1 cellular context compared by ENCODE assay signal in the genomic region with DNA sequence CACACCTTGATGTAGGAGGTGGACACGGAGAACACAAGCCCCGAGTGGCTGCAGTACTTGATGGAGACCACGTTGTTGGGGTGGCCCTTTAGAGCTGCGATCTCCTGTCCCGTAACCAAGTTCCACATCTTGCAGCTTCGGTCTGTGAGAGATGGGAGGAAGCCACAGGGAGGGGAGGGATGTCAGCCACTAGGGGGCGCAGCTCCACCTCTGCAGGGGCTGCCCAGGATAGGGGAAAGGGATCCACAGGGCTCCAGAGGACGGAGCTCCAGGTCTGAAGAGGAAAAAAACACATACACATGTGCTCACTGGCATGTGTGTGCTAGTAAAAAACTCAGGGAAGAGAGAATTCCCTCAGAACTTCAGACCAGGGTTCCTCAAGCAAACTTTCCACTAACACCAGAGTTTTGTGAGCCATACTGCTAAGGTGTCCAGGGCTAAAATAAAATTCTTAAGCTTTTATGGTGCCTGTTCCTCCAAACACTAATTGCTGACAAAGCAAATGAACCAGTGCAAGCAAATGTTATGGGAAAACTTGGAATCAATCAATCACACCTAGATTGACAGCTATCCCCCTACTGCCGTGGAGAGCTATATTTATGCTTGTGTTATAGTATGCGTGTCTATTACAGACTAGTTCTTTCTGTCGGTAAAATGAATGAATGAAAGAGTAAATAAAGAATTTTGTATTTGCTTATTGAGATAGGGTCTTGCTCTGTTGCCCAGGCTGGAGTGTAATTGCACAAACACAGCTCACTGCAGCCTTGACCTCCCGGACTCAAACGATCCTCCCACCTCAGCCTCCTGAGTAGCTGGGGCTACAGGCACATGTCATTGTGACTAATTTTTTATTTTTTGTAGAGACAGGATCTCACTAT.
TF ChIP-seq lines count a peak whose summit lies in the region.

No MANE protein-coding gene starts in this region.

TF ChIP-seq in HEK293, 187 proteins besides CTCF, POLR2A, EP300 and RAD21 (continued from another document):
- TF ChIP-seq ZNF654 (tag by site-specific recombination; IDR thresholded peaks at IDR 0.05; ENCODE audit: low read depth) (peak; percentile 56), ZNF48 (tag by site-specific recombination; IDR thresholded peaks at IDR 0.05) (no peak), ZIC2 (tag by site-specific recombination; IDR thresholded peaks at IDR 0.05) (no peak), ZNF2 (tag by site-specific recombination; IDR thresholded peaks at IDR 0.05) (peak; percentile 65; the same call in 1 of the 2 replicates), ZBTB7A (tag by site-specific recombination; IDR thresholded peaks at IDR 0.05; ENCODE audit: low read depth) (no peak), ZNF223 (tag by site-specific recombination; IDR thresholded peaks at IDR 0.05) (no peak), ZNF174 (tag by site-specific recombination; IDR thresholded peaks at IDR 0.05) (no peak), ZNF140 (tag by site-specific recombination; IDR thresholded peaks at IDR 0.05) (0 out of 2 replicates have a peak, but pooled peaks have one; percentile 2), TRIM28 (IDR thresholded peaks at IDR 0.05; ENCODE audit: borderline replicate concordance, low read length) (peak; percentile 95; the same call in 1 of the 2 replicates), ZNF529 (tag by site-specific recombination; IDR thresholded peaks at IDR 0.05; ENCODE audit: insufficient replicate concordance) (no peak), ZNF473 (tag by site-specific recombination; IDR thresholded peaks at IDR 0.05) (no peak), KLF7 (tag by site-specific recombination; IDR thresholded peaks at IDR 0.05; ENCODE audit: borderline replicate concordance) (no peak), ZNF394 (tag by site-specific recombination; IDR thresholded peaks at IDR 0.05; ENCODE audit: borderline replicate concordance) (no peak), ZFP37 (tag by site-specific recombination; IDR thresholded peaks at IDR 0.05) (no peak), ZNF157 (tag by site-specific recombination; IDR thresholded peaks at IDR 0.05) (no peak), YY1 (tag by site-specific recombination; IDR thresholded peaks at IDR 0.05) (no peak), ZNF843 (tag by site-specific recombination; IDR thresholded peaks at IDR 0.05) (no peak)
- TF ChIP-seq, protein P1, sequence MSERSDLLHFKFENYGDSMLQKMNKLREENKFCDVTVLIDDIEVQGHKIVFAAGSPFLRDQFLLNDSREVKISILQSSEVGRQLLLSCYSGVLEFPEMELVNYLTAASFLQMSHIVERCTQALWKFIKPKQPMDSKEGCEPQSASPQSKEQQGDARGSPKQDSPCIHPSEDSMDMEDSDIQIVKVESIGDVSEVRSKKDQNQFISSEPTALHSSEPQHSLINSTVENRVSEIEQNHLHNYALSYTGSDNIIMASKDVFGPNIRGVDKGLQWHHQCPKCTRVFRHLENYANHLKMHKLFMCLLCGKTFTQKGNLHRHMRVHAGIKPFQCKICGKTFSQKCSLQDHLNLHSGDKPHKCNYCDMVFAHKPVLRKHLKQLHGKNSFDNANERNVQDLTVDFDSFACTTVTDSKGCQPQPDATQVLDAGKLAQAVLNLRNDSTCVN (tag by site-specific recombination; optimal IDR thresholded peaks at IDR 0.05) = no peak
- TF ChIP-seq, protein P2, sequence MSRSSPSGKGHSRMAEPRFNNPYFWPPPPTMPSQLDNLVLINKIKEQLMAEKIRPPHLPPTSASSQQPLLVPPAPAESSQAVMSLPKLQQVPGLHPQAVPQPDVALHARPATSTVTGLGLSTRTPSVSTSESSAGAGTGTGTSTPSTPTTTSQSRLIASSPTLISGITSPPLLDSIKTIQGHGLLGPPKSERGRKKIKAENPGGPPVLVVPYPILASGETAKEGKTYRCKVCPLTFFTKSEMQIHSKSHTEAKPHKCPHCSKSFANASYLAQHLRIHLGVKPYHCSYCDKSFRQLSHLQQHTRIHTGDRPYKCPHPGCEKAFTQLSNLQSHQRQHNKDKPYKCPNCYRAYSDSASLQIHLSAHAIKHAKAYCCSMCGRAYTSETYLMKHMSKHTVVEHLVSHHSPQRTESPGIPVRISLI (tag by site-specific recombination; IDR thresholded peaks at IDR 0.05) = no peak
- TF ChIP-seq, protein P3, sequence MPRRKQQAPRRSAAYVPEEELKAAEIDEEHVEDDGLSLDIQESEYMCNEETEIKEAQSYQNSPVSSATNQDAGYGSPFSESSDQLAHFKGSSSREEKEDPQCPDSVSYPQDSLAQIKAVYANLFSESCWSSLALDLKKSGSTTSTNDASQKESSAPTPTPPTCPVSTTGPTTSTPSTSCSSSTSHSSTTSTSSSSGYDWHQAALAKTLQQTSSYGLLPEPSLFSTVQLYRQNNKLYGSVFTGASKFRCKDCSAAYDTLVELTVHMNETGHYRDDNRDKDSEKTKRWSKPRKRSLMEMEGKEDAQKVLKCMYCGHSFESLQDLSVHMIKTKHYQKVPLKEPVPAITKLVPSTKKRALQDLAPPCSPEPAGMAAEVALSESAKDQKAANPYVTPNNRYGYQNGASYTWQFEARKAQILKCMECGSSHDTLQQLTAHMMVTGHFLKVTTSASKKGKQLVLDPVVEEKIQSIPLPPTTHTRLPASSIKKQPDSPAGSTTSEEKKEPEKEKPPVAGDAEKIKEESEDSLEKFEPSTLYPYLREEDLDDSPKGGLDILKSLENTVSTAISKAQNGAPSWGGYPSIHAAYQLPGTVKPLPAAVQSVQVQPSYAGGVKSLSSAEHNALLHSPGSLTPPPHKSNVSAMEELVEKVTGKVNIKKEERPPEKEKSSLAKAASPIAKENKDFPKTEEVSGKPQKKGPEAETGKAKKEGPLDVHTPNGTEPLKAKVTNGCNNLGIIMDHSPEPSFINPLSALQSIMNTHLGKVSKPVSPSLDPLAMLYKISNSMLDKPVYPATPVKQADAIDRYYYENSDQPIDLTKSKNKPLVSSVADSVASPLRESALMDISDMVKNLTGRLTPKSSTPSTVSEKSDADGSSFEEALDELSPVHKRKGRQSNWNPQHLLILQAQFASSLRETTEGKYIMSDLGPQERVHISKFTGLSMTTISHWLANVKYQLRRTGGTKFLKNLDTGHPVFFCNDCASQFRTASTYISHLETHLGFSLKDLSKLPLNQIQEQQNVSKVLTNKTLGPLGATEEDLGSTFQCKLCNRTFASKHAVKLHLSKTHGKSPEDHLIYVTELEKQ (tag by site-specific recombination; IDR thresholded peaks at IDR 0.05; ENCODE audit: borderline replicate concordance) = no peak
- TF ChIP-seq, protein P4, sequence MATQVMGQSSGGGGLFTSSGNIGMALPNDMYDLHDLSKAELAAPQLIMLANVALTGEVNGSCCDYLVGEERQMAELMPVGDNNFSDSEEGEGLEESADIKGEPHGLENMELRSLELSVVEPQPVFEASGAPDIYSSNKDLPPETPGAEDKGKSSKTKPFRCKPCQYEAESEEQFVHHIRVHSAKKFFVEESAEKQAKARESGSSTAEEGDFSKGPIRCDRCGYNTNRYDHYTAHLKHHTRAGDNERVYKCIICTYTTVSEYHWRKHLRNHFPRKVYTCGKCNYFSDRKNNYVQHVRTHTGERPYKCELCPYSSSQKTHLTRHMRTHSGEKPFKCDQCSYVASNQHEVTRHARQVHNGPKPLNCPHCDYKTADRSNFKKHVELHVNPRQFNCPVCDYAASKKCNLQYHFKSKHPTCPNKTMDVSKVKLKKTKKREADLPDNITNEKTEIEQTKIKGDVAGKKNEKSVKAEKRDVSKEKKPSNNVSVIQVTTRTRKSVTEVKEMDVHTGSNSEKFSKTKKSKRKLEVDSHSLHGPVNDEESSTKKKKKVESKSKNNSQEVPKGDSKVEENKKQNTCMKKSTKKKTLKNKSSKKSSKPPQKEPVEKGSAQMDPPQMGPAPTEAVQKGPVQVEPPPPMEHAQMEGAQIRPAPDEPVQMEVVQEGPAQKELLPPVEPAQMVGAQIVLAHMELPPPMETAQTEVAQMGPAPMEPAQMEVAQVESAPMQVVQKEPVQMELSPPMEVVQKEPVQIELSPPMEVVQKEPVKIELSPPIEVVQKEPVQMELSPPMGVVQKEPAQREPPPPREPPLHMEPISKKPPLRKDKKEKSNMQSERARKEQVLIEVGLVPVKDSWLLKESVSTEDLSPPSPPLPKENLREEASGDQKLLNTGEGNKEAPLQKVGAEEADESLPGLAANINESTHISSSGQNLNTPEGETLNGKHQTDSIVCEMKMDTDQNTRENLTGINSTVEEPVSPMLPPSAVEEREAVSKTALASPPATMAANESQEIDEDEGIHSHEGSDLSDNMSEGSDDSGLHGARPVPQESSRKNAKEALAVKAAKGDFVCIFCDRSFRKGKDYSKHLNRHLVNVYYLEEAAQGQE (tag by site-specific recombination; IDR thresholded peaks at IDR 0.05) = no peak
- TF ChIP-seq, protein P5, sequence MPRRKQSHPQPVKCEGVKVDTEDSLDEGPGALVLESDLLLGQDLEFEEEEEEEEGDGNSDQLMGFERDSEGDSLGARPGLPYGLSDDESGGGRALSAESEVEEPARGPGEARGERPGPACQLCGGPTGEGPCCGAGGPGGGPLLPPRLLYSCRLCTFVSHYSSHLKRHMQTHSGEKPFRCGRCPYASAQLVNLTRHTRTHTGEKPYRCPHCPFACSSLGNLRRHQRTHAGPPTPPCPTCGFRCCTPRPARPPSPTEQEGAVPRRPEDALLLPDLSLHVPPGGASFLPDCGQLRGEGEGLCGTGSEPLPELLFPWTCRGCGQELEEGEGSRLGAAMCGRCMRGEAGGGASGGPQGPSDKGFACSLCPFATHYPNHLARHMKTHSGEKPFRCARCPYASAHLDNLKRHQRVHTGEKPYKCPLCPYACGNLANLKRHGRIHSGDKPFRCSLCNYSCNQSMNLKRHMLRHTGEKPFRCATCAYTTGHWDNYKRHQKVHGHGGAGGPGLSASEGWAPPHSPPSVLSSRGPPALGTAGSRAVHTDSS (tag by site-specific recombination; IDR thresholded peaks at IDR 0.05) = no peak
TF ChIP-seq in HEK293: peak in this region for 5.
